ENCODE assay signal across 23 cellular contexts in the genomic region with DNA sequence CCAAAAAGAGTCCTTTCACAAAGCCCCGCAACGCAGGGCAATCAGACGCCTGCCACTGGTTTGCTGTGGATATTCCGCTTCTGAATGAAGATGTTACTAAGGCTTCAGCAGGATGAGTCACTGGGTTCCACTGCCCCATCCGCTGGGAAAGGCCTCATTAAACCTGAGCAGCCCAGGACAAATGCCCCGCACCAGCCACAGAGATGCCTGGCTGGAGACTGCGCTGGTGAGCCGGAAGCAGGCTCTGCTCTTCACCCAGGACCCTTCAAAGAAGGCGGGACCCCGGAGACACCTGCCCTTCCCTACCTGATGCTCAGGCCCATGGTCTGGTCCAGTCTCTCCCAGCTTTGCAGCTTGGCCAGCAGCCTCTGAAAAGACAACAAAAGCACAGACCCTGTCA.
"Had no signal": no experiment of that assay in that cellular context is flagged by ENCODE, and none has a peak within 500 bp of the region (broad histone marks: within the 10 kb centered on the region; RNA-seq: fewer than 3 reads in every experiment).

No MANE protein-coding gene starts in this region.

- DNase-seq: activated CD4-positive, alpha-beta T cell treated with anti-CD3 and anti-CD28 coated beads for 36 hours; activated CD4-positive, CD25-positive, alpha-beta regulatory T cell; activated effector memory CD4-positive, alpha-beta T cell treated with Interleukin-2 at 50 U/mL for 16 hours; activated naive CD4-positive, alpha-beta T cell treated with Interleukin-2 at 50 U/mL for 16 hours; activated T-cell treated with anti-CD3 and anti-CD28 coated beads for 4 hours; activated T-cell treated with anti-CD3 and anti-CD28 coated beads, Interleukin-2, amount 50 U/mL, for 72 hours; anterior cingulate cortex; cortex of kidney; effector memory CD8-positive, alpha-beta T cell; hippocampal formation; nephron progenitor cell; trophoblast cell; uterus had no signal

- ATAC-seq: activated CD4-positive, alpha-beta T cell treated with anti-CD3 and anti-CD28 coated beads for 36 hours; activated T-cell treated with anti-CD3 and anti-CD28 coated beads, Interleukin-2, amount 50 U/mL, for 72 hours; effector memory CD8-positive, alpha-beta T cell; gastroesophageal sphincter; pancreas had no signal

- H3K36me3 ChIP-seq: uterus had no signal

- H3K27me3 ChIP-seq: cardiac muscle cell, gastroesophageal sphincter, neutrophil, pancreas, uterus had no signal

- H3K27ac ChIP-seq: cardiac muscle cell, gastroesophageal sphincter, neutrophil, pancreas, prostate gland, thoracic aorta, uterus had no signal

- H3K27ac Mint-ChIP-seq: activated CD4-positive, alpha-beta T cell treated with anti-CD3 and anti-CD28 coated beads for 36 hours; activated naive CD8-positive, alpha-beta T cell; activated T-cell treated with anti-CD3 and anti-CD28 coated beads, Interleukin-2, amount 50 U/mL, for 72 hours; nephron progenitor cell; stimulated activated naive CD8-positive, alpha-beta T cell treated with anti-CD3 and anti-CD28 coated beads, Interleukin-15, Interleukin-2, amounts not matched to agents 100 ng/mL and 50 ng/mL, for 24 hours had no signal

- H3K9me3 ChIP-seq: gastroesophageal sphincter, neutrophil, pancreas, prostate gland, thoracic aorta, uterus had no signal

- H3K4me1 Mint-ChIP-seq: brain had no signal

- H3K27me3 Mint-ChIP-seq: activated CD4-positive, alpha-beta T cell treated with anti-CD3 and anti-CD28 coated beads for 36 hours; activated naive CD8-positive, alpha-beta T cell; effector memory CD8-positive, alpha-beta T cell; stimulated activated naive CD8-positive, alpha-beta T cell treated with anti-CD3 and anti-CD28 coated beads, Interleukin-15, Interleukin-2, amounts not matched to agents 100 ng/mL and 50 ng/mL, for 24 hours had no signal

- H3K4me3 Mint-ChIP-seq: activated CD4-positive, alpha-beta T cell treated with anti-CD3 and anti-CD28 coated beads for 36 hours; activated naive CD8-positive, alpha-beta T cell; activated T-cell treated with anti-CD3 and anti-CD28 coated beads, Interleukin-2, amount 50 U/mL, for 72 hours; brain; effector memory CD8-positive, alpha-beta T cell; nephron progenitor cell; stimulated activated naive CD8-positive, alpha-beta T cell treated with anti-CD3 and anti-CD28 coated beads, Interleukin-15, Interleukin-2, amounts not matched to agents 100 ng/mL and 50 ng/mL, for 24 hours had no signal

- H3K9me3 Mint-ChIP-seq: activated T-cell treated with anti-CD3 and anti-CD28 coated beads, Interleukin-2, amount 50 U/mL, for 72 hours; effector memory CD8-positive, alpha-beta T cell; nephron progenitor cell; stimulated activated naive CD8-positive, alpha-beta T cell treated with anti-CD3 and anti-CD28 coated beads, Interleukin-15, Interleukin-2, amounts not matched to agents 100 ng/mL and 50 ng/mL, for 24 hours had no signal

- H3K4me3 ChIP-seq: cardiac muscle cell, gastroesophageal sphincter, lung, pancreas, prostate gland, thoracic aorta, uterus had no signal

- H3K4me1 ChIP-seq: pancreas, prostate gland, uterus had no signal
